ENCODE assay signal across 8 cellular contexts in genomic region chr17:76492250-76492988, GRCh38. TPM values are rescaled to one million over a fixed set of nuclear protein-coding genes. Genes with fewer than 3 reads are reported as not detected.
DNase-seq lines count a peak whose midpoint lies in the region; ATAC-seq, FAIRE-seq and TF ChIP-seq lines count a peak whose summit lies in the region.

No MANE protein-coding gene starts in this region.

- peak overlapping the region; percentile 94 for H3K27ac ChIP-seq in AG04450 (ENCODE audit: low read depth, low read length)
- H3K27ac ChIP-seq in endodermal cell (ENCODE audit: low read depth, low read length): no peak overlapping the region

- H3K36me3 Mint-ChIP-seq in activated naive CD8-positive, alpha-beta T cell treated with anti-CD3 and anti-CD28 coated beads, Interleukin-2, amount 50 U/mL, for 24 hours (ENCODE audit: low read depth): peaks cover 5% of the 10 kb centered on the region
- no peaks in the 10 kb centered on the region for H3K36me3 Mint-ChIP-seq in endodermal cell (ENCODE audit: low read depth)

- no peak for TF ChIP-seq CTCF in AG04450 (IDR thresholded peaks at IDR 0.05; ENCODE audit: low read depth, low read length)
- TF ChIP-seq CTCF in mucosa of descending colon (IDR thresholded peaks at IDR 0.05): no peak
- TF ChIP-seq CTCF in endodermal cell (conservative IDR thresholded peaks at IDR 0.05): no peak

- H3K9ac ChIP-seq in endodermal cell (ENCODE audit: extremely low read depth, low read length, poor library complexity, severe bottlenecking): no peak overlapping the region

- no peaks in the 10 kb centered on the region for H3K36me3 ChIP-seq in mucosa of descending colon (ENCODE audit: low read depth)
- H3K36me3 ChIP-seq in endodermal cell (ENCODE audit: control insufficient read depth, insufficient read depth, low read length): no peaks in the 10 kb centered on the region

- H3K9me3 ChIP-seq in AG04450 (ENCODE audit: control insufficient read depth, insufficient read depth, low read length): no peaks in the 10 kb centered on the region
- H3K9me3 ChIP-seq in mucosa of descending colon: no peaks in the 10 kb centered on the region
- no peaks in the 10 kb centered on the region for H3K9me3 ChIP-seq in endodermal cell (ENCODE audit: control insufficient read depth, low read length)

- no peaks in the 10 kb centered on the region for H3K27me3 ChIP-seq in AG04450 (ENCODE audit: control insufficient read depth, insufficient read depth, low read length)
- H3K27me3 ChIP-seq in endodermal cell (ENCODE audit: control insufficient read depth, insufficient read depth, low read length, poor library complexity, severe bottlenecking): no peaks in the 10 kb centered on the region

- intact Hi-C loops in mucosa of descending colon (cut with DNase I, micrococcal nuclease): no loop called here

- FAIRE-seq in GM19239 (lab: Jason Lieb, UNC): peak; percentile 98

- peak overlapping the region; percentile 73 for H3K4me3 Mint-ChIP-seq in activated naive CD8-positive, alpha-beta T cell treated with anti-CD3 and anti-CD28 coated beads, Interleukin-2, amount 50 U/mL, for 24 hours
- H3K4me3 Mint-ChIP-seq in endodermal cell: no peak overlapping the region

- POLR2A ChIA-PET in AG04450 (lab: Yijun Ruan, JAX): interaction anchor here (1.0 to 1.3 kb wide), 3 partner anchors 8 to 30 kb away, joined by 3 to 4 read pairs (median 4); no protein-coding TSS in a partner anchor

- ATAC-seq in HG03521 (IDR thresholded peaks at IDR 0.05; ENCODE audit: unreplicated experiment) (peak; percentile 35), mucosa of descending colon (peak; percentile 72)
- ATAC-seq in activated naive CD8-positive, alpha-beta T cell treated with anti-CD3 and anti-CD28 coated beads, Interleukin-2, amount 50 U/mL, for 24 hours: peak; percentile 55

- CTCF ChIA-PET in AG04450 (lab: Charles Lee): interaction anchor here (0.6 to 2.6 kb wide), 4 partner anchors 15 to 34 kb away, joined by 3 to 8 read pairs (median 6); partner anchors contain the start of gene AANAT

- WGBS in endodermal cell (ENCODE audit: insufficient coverage in 1 of 2, insufficient read length in 1 of 2), 2 experiments: 80 to 82% methylated on average over 6 to 10 of the region's 10 CpGs

- no peaks in the 10 kb centered on the region for H3K9me3 Mint-ChIP-seq in activated naive CD8-positive, alpha-beta T cell treated with anti-CD3 and anti-CD28 coated beads, Interleukin-2, amount 50 U/mL, for 24 hours
- no peaks in the 10 kb centered on the region for H3K9me3 Mint-ChIP-seq in endodermal cell

- peaks cover 59% of the 10 kb centered on the region for H3K4me1 Mint-ChIP-seq in activated naive CD8-positive, alpha-beta T cell treated with anti-CD3 and anti-CD28 coated beads, Interleukin-2, amount 50 U/mL, for 24 hours
- peaks cover 11% of the 10 kb centered on the region for H3K4me1 Mint-ChIP-seq in endodermal cell

- DNase-seq in AG04450 (ENCODE audit: low read depth, low spot score): no peak
- peak; percentile 44 for DNase-seq in GM19239 (ENCODE audit: insufficient read length, low spot score)
- DNase-seq in activated naive CD8-positive, alpha-beta T cell treated with anti-CD3 and anti-CD28 coated beads, Interleukin-2, amount 50 U/mL, for 24 hours: peak; percentile 52
- peak; percentile 70 to 88 (median 78) for DNase-seq in mucosa of descending colon
- DNase-seq in endodermal cell: no peak
- no peak for DNase-seq in KG1 (lab: John Stamatoyannopoulos, UW)
- no peak for DNase-seq in NCI-H2171 (lab: John Stamatoyannopoulos, UW)

- peak overlapping the region; percentile 93 for H3K27ac Mint-ChIP-seq in activated naive CD8-positive, alpha-beta T cell treated with anti-CD3 and anti-CD28 coated beads, Interleukin-2, amount 50 U/mL, for 24 hours
- no peak overlapping the region for H3K27ac Mint-ChIP-seq in endodermal cell

- H3K4me1 ChIP-seq in mucosa of descending colon (ENCODE audit: low read depth) (peaks cover 37% of the 10 kb centered on the region), endodermal cell (ENCODE audit: control insufficient read depth, insufficient read depth, low read length) (no peaks in the 10 kb centered on the region)

- H3K4me3 ChIP-seq in AG04450 (ENCODE audit: low read depth, low read length): peak overlapping the region; percentile 10; the same call in 1 of the 2 replicates
- no peak overlapping the region for H3K4me3 ChIP-seq in mucosa of descending colon
- no peak overlapping the region for H3K4me3 ChIP-seq in endodermal cell (ENCODE audit: low read length)

- H3K27me3 Mint-ChIP-seq in activated naive CD8-positive, alpha-beta T cell treated with anti-CD3 and anti-CD28 coated beads, Interleukin-2, amount 50 U/mL, for 24 hours: no peaks in the 10 kb centered on the region
- no peaks in the 10 kb centered on the region for H3K27me3 Mint-ChIP-seq in endodermal cell (ENCODE audit: insufficient read depth)

RNA-seq across cellular contexts. Expression of gene RHBDF2, which starts 8.8 kb away (rescaled TPM):
- 5.4 and 8.7 TPM in 2 replicates for polyA plus RNA-seq in AG04450 (2011; rRNA removed)
- 6.8 and 7.7 TPM in 2 replicates for polyA minus RNA-seq in AG04450 (2011; rRNA and poly(A)+ RNA removed)
- total RNA-seq in mucosa of descending colon: 10 to 100 TPM; 11.2 to 20.8 (median 18.9) TPM
- total RNA-seq in endodermal cell: 10 to 100 TPM; 28.5 to 31.1 TPM
- polyA plus RNA-seq in endodermal cell (2013, experiment 1 of 2): 6.1 TPM
- 6.0 TPM for polyA plus RNA-seq in endodermal cell (2013, experiment 2 of 2)

RNA-seq across cellular contexts. Expression of gene AANAT, which starts 25.0 kb away (rescaled TPM):
- polyA plus RNA-seq in AG04450 (2011; rRNA removed): 0.12 TPM in 1 of 2 replicates, not detected in the other
- not detected in 2 replicates for polyA minus RNA-seq in AG04450 (2011; rRNA and poly(A)+ RNA removed)
- total RNA-seq in mucosa of descending colon (not detected), endodermal cell (not detected)
- not detected for polyA plus RNA-seq in endodermal cell (2013, experiment 1 of 2)
- polyA plus RNA-seq in endodermal cell (2013, experiment 2 of 2): 0.29 TPM

RNA-seq across cellular contexts. Expression of gene UBE2O, which starts 39.5 kb away (rescaled TPM):
- 14.2 and 14.5 TPM in 2 replicates for polyA plus RNA-seq in AG04450 (2011; rRNA removed)
- polyA minus RNA-seq in AG04450 (2011; rRNA and poly(A)+ RNA removed): 58.9 and 64.2 TPM in 2 replicates
- total RNA-seq in mucosa of descending colon (10 to 100 TPM; 16.2 to 25.0 (median 19.0) TPM), endodermal cell (10 to 100 TPM; 45.4 to 46.5 TPM)
- polyA plus RNA-seq in endodermal cell (2013, experiment 1 of 2): 41.5 TPM
- polyA plus RNA-seq in endodermal cell (2013, experiment 2 of 2): 38.4 TPM

RNA-seq across cellular contexts. Expression of gene CYGB, which starts 45.1 kb away (rescaled TPM):
- 7.4 and 7.7 TPM in 2 replicates for polyA plus RNA-seq in AG04450 (2011; rRNA removed)
- 3.1 and 5.3 TPM in 2 replicates for polyA minus RNA-seq in AG04450 (2011; rRNA and poly(A)+ RNA removed)
- total RNA-seq in mucosa of descending colon (10 to 100 TPM; 10.6 to 24.0 (median 15.1) TPM), endodermal cell (1 to 10 TPM; 2.0 to 3.4 TPM)
- 3.3 TPM for polyA plus RNA-seq in endodermal cell (2013, experiment 1 of 2)
- 2.3 TPM for polyA plus RNA-seq in endodermal cell (2013, experiment 2 of 2)

RNA-seq across cellular contexts. Expression of gene PRCD, which starts 47.4 kb away (rescaled TPM):
- polyA plus RNA-seq in AG04450 (2011; rRNA removed): 0.69 and 1.9 TPM in 2 replicates
- polyA minus RNA-seq in AG04450 (2011; rRNA and poly(A)+ RNA removed): 0.37 and 0.96 TPM in 2 replicates
- total RNA-seq in mucosa of descending colon (1 to 10 TPM; 1.0 to 4.8 (median 1.6) TPM), endodermal cell (1 to 10 TPM; 3.2 to 4.8 TPM)
- polyA plus RNA-seq in endodermal cell (2013, experiment 1 of 2): 0.50 TPM
- polyA plus RNA-seq in endodermal cell (2013, experiment 2 of 2): 2.2 TPM

Comparison
In these comparisons a context has a peak if more than half of its experiments do, and no peak if none do; other contexts are left out.
1. DNase-seq: peak in GM19239 (single experiment), activated naive CD8-positive, alpha-beta T cell treated with anti-CD3 and anti-CD28 coated beads, Interleukin-2, amount 50 U/mL, for 24 hours (single experiment) and mucosa of descending colon (3 of 3); none in AG04450 (single experiment), endodermal cell (single experiment), KG1 (single experiment) and NCI-H2171 (single experiment).
2. Peak in every context shown above with its lines, with median percentiles within 50 percentile points of each other: ATAC-seq.